In the genomic region with DNA sequence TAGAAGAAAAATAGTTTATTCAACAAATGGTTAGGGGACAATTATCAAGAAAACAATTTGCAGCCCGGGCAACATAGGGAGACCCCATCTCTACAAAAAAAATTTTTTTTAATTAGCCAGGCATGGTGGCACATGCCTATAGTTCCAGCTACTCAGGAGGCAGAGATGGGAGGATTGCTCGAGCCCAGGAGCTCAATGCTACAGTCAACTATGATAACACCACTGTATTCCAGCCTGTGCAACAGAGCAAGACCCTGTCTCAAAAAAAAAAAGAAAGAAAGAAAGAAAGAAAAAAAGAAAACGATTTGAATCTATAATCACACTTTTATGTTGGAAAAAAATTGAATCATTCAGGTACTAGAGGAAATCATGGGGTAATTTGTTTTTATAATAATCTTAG, we compare ENCODE assay signal across 8 cellular contexts.
A peak's percentile ranks its signal among the peaks of the same experiment; 100 is the strongest.
DNase-seq lines count a peak whose midpoint lies in the region; ATAC-seq and TF ChIP-seq lines count a peak whose summit lies in the region.
"Not testable (repeated sequence)": the region's sequence is repeated elsewhere in the genome, so short reads cannot be mapped to it uniquely, and the experiment has no call there.

No MANE protein-coding gene starts in this region.

- in situ Hi-C loops in ACHN (cut with HindIII; ENCODE audit: low pct_ligation_motif_present, low pct_unique_long_range_greater_than_20kb, low sequenced_read_pairs); Panc1 (cut with HindIII; ENCODE audit: low pct_unique_long_range_greater_than_20kb, low sequenced_read_pairs): not testable (repeated sequence)

- peak overlapping the region; percentile 34; the same call in 1 of the 2 replicates for H3K27ac ChIP-seq in Panc1 (ENCODE audit: low read length)
- H3K27ac ChIP-seq in ectodermal cell (ENCODE audit: insufficient read depth, low read depth, low read length, poor library complexity, severe bottlenecking), result peak overlapping the region; percentile 78
- peak overlapping the region; percentile 98 for H3K27ac ChIP-seq in mesodermal cell (ENCODE audit: low read depth, low read length, severe bottlenecking)

- peak; percentile 55 for DNase-seq in ACHN
- DNase-seq in HFFc6; Panc1 (ENCODE audit: low read depth, low spot score); WTC11 (ENCODE audit: low spot score); type B pancreatic cell (ENCODE audit: extremely low spot score, unreplicated experiment): not testable (repeated sequence)
- DNase-seq in glomerular visceral epithelial cell (ENCODE audit: extremely low spot score), result peak; percentile 76

- H3K4me3 Mint-ChIP-seq in HFFc6, result peak overlapping the region; percentile 57; the same call in 1 of the 2 replicates
- H3K4me3 Mint-ChIP-seq in WTC11, type B pancreatic cell: not testable (repeated sequence)

- H3K36me3 Mint-ChIP-seq in HFFc6 (ENCODE audit: low read depth), result peaks cover 34% of the 10 kb centered on the region
- H3K36me3 Mint-ChIP-seq in WTC11, result peaks cover 42% of the 10 kb centered on the region
- not testable (repeated sequence) for H3K36me3 Mint-ChIP-seq in type B pancreatic cell

- H3K27me3 ChIP-seq in Panc1 (ENCODE audit: control insufficient read depth, insufficient read depth, low read length); ectodermal cell (ENCODE audit: control insufficient read depth, insufficient read depth, low read length, poor library complexity, severe bottlenecking): not testable (repeated sequence)

- ATAC-seq in Panc1 (peak; percentile 66; the same call in 1 of the 2 replicates), WTC11 (0 out of 2 replicates have a peak, but pooled peaks have one; percentile 19)

- POLR2A ChIA-PET in Panc1 (lab: Charles Lee); WTC11 (lab: Charles Lee): not testable (repeated sequence)

- not testable (repeated sequence) for TF ChIP-seq CTCF in HFFc6 (IDR thresholded peaks at IDR 0.05); Panc1 (IDR thresholded peaks at IDR 0.05); WTC11 (IDR thresholded peaks at IDR 0.05); type B pancreatic cell (conservative IDR thresholded peaks at IDR 0.05)

- intact Hi-C loops in Panc1 (cut with micrococcal nuclease; ENCODE audit: unreplicated experiment), result not testable (repeated sequence)

- not testable (repeated sequence) for H3K4me3 ChIP-seq in Panc1 (ENCODE audit: low read depth in 2 of 2, low read length in 2 of 2); ectodermal cell (ENCODE audit: insufficient read depth, low read depth, low read length); mesodermal cell (ENCODE audit: extremely low read depth, insufficient read depth, low read length, poor library complexity, severe bottlenecking)

- not testable (repeated sequence) for BruUV-seq in Panc1 (replicated peaks; lab: Mats Ljungman, UMichigan)

- H3K27ac Mint-ChIP-seq in HFFc6, result peak overlapping the region; percentile 82
- not testable (repeated sequence) for H3K27ac Mint-ChIP-seq in WTC11
- peak overlapping the region; percentile 76 for H3K27ac Mint-ChIP-seq in type B pancreatic cell

- H3K9me3 Mint-ChIP-seq in HFFc6 (peaks cover 41% of the 10 kb centered on the region), WTC11 (peaks cover 49% of the 10 kb centered on the region)
- not testable (repeated sequence) for H3K9me3 Mint-ChIP-seq in type B pancreatic cell

- 72 to 94% methylated on average over 2 of the region's 3 CpGs for WGBS in ectodermal cell, 2 experiments
- no CpG with 5 or more reads among the region's 3 CpGs for WGBS in mesodermal cell (ENCODE audit: insufficient coverage in 2 of 2), 2 experiments

- H3K4me1 Mint-ChIP-seq in HFFc6 (ENCODE audit: low read depth), result peaks cover 65% of the 10 kb centered on the region
- peaks cover 12% of the 10 kb centered on the region for H3K4me1 Mint-ChIP-seq in WTC11
- peaks cover 12% of the 10 kb centered on the region for H3K4me1 Mint-ChIP-seq in type B pancreatic cell (ENCODE audit: unreplicated experiment)

- H3K9me3 ChIP-seq in Panc1 (ENCODE audit: control insufficient read depth, insufficient read depth, low read depth, low read length); ectodermal cell (ENCODE audit: control insufficient read depth, low read length); mesodermal cell (ENCODE audit: control insufficient read depth, low read length): not testable (repeated sequence)

- CTCF ChIA-PET in Panc1 (lab: Charles Lee); WTC11 (lab: Charles Lee): not testable (repeated sequence)

- H3K4me1 ChIP-seq in Panc1 (ENCODE audit: control insufficient read depth, insufficient read depth, low read length); ectodermal cell (ENCODE audit: control insufficient read depth, insufficient read depth, low read length): not testable (repeated sequence)
- peaks cover 21% of the 10 kb centered on the region for H3K4me1 ChIP-seq in mesodermal cell (ENCODE audit: control insufficient read depth, insufficient read depth, low read length, poor library complexity, severe bottlenecking)

- not testable (repeated sequence) for H3K27me3 Mint-ChIP-seq in HFFc6 (ENCODE audit: insufficient read depth); WTC11 (ENCODE audit: low read depth); type B pancreatic cell

- H3K36me3 ChIP-seq in Panc1 (ENCODE audit: control insufficient read depth, insufficient read depth, low read length); ectodermal cell (ENCODE audit: control insufficient read depth, insufficient read depth, low read length); mesodermal cell (ENCODE audit: control insufficient read depth, insufficient read depth, low read length): not testable (repeated sequence)

TF ChIP-seq in WTC11, 78 proteins besides CTCF, POLR2A, EP300 and RAD21:
- 0 out of 2 replicates have a peak, but pooled peaks have one; percentile 10 for TF ChIP-seq ZNF121 (CRISPR knock-in tag; IDR thresholded peaks at IDR 0.05)
TF ChIP-seq in WTC11: peak in this region for 1; not testable (repeated sequence) for 77.

Comparison
In these comparisons a context has a peak if more than half of its experiments do, and no peak if none do; other contexts are left out.
1. H3K27ac ChIP-seq: peak in every context shown above with its lines; median percentile 98 in mesodermal cell; 78 in ectodermal cell; 34 in Panc1.